ENCODE assay signal across 23 cellular contexts in genomic region chr1:224914292-224914900, GRCh38.
"Had no signal": no experiment of that assay in that cellular context is flagged by ENCODE, and none has a peak within 500 bp of the region (broad histone marks: within the 10 kb centered on the region; RNA-seq: fewer than 3 reads in every experiment).

No MANE protein-coding gene starts in this region.

- H3K27ac ChIP-seq: esophagus squamous epithelium, heart right ventricle, lower lobe of right lung, ovary, right lobe of liver, thoracic aorta, tibial nerve, upper lobe of left lung had no signal

- H3K4me3 Mint-ChIP-seq: effector memory CD8-positive, alpha-beta T cell; natural killer cell; stimulated activated naive B cell treated with anti-CD40 and anti-IgM and Interleukin-4, amounts not matched to agents 10 μg/mL and 1 μg/mL and 100 μg/mL, for 72 hours; stimulated activated naive CD8-positive, alpha-beta T cell treated with anti-CD3 and anti-CD28 coated beads, Interleukin-15, Interleukin-2, amounts not matched to agents 100 ng/mL and 50 ng/mL, for 24 hours had no signal

- H3K4me3 ChIP-seq: esophagus squamous epithelium, heart right ventricle, lower lobe of right lung, ovary, right lobe of liver, thoracic aorta, tibial nerve, upper lobe of left lung had no signal

- H3K4me1 Mint-ChIP-seq: natural killer cell; stimulated activated naive B cell treated with anti-CD40 and anti-IgM and Interleukin-4, amounts not matched to agents 10 μg/mL and 1 μg/mL and 100 μg/mL, for 72 hours had no signal

- H3K9me3 ChIP-seq: ovary, right lobe of liver had no signal

- H3K4me1 ChIP-seq: esophagus squamous epithelium, heart right ventricle, lower lobe of right lung, right lobe of liver, tibial nerve, upper lobe of left lung had no signal

- H3K27ac Mint-ChIP-seq: effector memory CD8-positive, alpha-beta T cell; natural killer cell; stimulated activated naive B cell treated with anti-CD40 and anti-IgM and Interleukin-4, amounts not matched to agents 10 μg/mL and 1 μg/mL and 100 μg/mL, for 72 hours; stimulated activated naive CD8-positive, alpha-beta T cell treated with anti-CD3 and anti-CD28 coated beads, Interleukin-15, Interleukin-2, amounts not matched to agents 100 ng/mL and 50 ng/mL, for 24 hours had no signal

- H3K36me3 ChIP-seq: esophagus squamous epithelium, heart right ventricle, lower lobe of right lung, ovary, right lobe of liver, thoracic aorta, tibial nerve, upper lobe of left lung had no signal

- DNase-seq: cortex of kidney; effector memory CD8-positive, alpha-beta T cell; erythroblast; esophagus squamous epithelium; foreskin melanocyte; glutamatergic neuron; heart right ventricle; hippocampal formation; left cardiac atrium; left ventricle myocardium superior; lower lobe of right lung; natural killer cell; occipital lobe; ovary; right lobe of liver; small intestine; stimulated activated CD4-positive, alpha-beta T cell treated with anti-CD3 and anti-CD28 coated beads, Interleukin-15, amount 100 ng/mL, for 24 hours; stimulated activated CD4-positive, alpha-beta T cell treated with anti-CD3 and anti-CD28 coated beads, Interleukin-2, amount 100 ng/mL, for 48 hours; stimulated activated naive B cell treated with anti-CD40 and anti-IgM and Interleukin-4, amounts not matched to agents 10 μg/mL and 1 μg/mL and 100 μg/mL, for 72 hours; upper lobe of left lung had no signal

- ATAC-seq: effector memory CD8-positive, alpha-beta T cell; heart right ventricle; left cardiac atrium; left ventricle myocardium superior; lower lobe of right lung; natural killer cell; right lobe of liver; stimulated activated naive B cell treated with anti-CD40 and anti-IgM and Interleukin-4, amounts not matched to agents 10 μg/mL and 1 μg/mL and 100 μg/mL, for 72 hours had no signal

- H3K27me3 ChIP-seq: esophagus squamous epithelium, heart right ventricle, ovary, right lobe of liver, tibial nerve, upper lobe of left lung had no signal
